15 cellular contexts compared by ENCODE assay signal in the genomic region with DNA sequence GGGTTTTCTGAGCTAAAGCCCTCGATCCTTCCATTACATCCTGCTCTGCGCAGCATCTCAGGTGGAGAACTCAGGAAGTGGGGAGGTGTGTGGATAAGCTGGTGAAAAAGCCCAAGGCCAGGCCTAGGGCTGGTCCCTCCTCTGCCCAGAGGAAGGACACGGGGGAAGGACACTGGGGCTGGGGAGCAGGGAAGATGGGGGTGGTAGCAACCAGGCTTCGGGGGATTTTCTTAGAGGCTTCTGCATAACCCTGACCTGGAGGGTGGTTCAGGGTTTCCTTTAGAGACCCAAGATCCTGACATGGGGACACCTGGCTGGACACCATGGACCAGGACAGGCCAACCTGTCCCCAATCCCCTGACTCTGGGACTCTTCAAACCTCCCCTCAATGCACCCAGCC. TPM values are rescaled to one million over a fixed set of nuclear protein-coding genes. Genes with fewer than 3 reads are reported as not detected.
A peak's percentile ranks its signal among the peaks of the same experiment; 100 is the strongest.
DNase-seq lines count a peak whose midpoint lies in the region; ATAC-seq and TF ChIP-seq lines count a peak whose summit lies in the region.
"Had no signal": no experiment of that assay in that cellular context is flagged by ENCODE, and none has a peak within 500 bp of the region (broad histone marks: within the 10 kb centered on the region; RNA-seq: fewer than 3 reads in every experiment).

No MANE protein-coding gene starts in this region.

- H3K9me3 ChIP-seq in RWPE2 (ENCODE audit: severe bottlenecking) (no peaks in the 10 kb centered on the region), esophagus muscularis mucosa (no peaks in the 10 kb centered on the region)
- H3K9me3 ChIP-seq: spleen had no signal

- DNase-seq in activated CD8-positive, alpha-beta memory T cell treated with anti-CD3 and anti-CD28 coated beads for 24 hours: peak; percentile 57
- no peak for DNase-seq in activated CD8-positive, alpha-beta memory T cell treated with anti-CD3 and anti-CD28 coated beads, Interleukin-2, amount 50 U/mL, for 4 hours
- DNase-seq in RWPE2 (ENCODE audit: low spot score): peak; percentile 56
- peak; percentile 66 for DNase-seq in esophagus muscularis mucosa (ENCODE audit: extremely low spot score)
- DNase-seq in stimulated activated effector memory CD8-positive, alpha-beta T cell treated with anti-CD3 and anti-CD28 coated beads, Interleukin-12 subunit alpha, Interleukin-12 subunit beta, amount 100 ng/mL, for 72 hours (ENCODE audit: low spot score in 2 of 2): peak in 1 of 2 donors; percentile 1
- no peak for DNase-seq in WTC11 (ENCODE audit: low spot score)
- DNase-seq in SKM-1 (lab: John Stamatoyannopoulos, UW; ENCODE audit: unreplicated experiment): no peak
- DNase-seq: activated CD4-positive, alpha-beta T cell treated with anti-CD3 and anti-CD28 coated beads, Interleukin-2, amount 50 U/mL, for 4 hours; HCEC 1CT; IMR-90; NCI-H1048 had no signal

- H3K36me3 ChIP-seq in RWPE2 (ENCODE audit: low read depth): no peaks in the 10 kb centered on the region
- no peaks in the 10 kb centered on the region for H3K36me3 ChIP-seq in esophagus muscularis mucosa
- H3K36me3 ChIP-seq: spleen had no signal

- TF ChIP-seq EP300 in esophagus muscularis mucosa (IDR thresholded peaks at IDR 0.05): no peak

- TF ChIP-seq CTCF in RWPE2 (IDR thresholded peaks at IDR 0.05; ENCODE audit: poor library complexity, severe bottlenecking): no peak
- no peak for TF ChIP-seq CTCF in esophagus muscularis mucosa (IDR thresholded peaks at IDR 0.05)
- no peak for TF ChIP-seq CTCF in WTC11 (IDR thresholded peaks at IDR 0.05)

- no peak overlapping the region for H3K27ac Mint-ChIP-seq in stimulated activated effector memory CD8-positive, alpha-beta T cell treated with anti-CD3 and anti-CD28 coated beads, Interleukin-12 subunit alpha, Interleukin-12 subunit beta, amount 100 ng/mL, for 72 hours
- no peak overlapping the region for H3K27ac Mint-ChIP-seq in WTC11

- no peaks in the 10 kb centered on the region for H3K9me3 Mint-ChIP-seq in stimulated activated effector memory CD8-positive, alpha-beta T cell treated with anti-CD3 and anti-CD28 coated beads, Interleukin-12 subunit alpha, Interleukin-12 subunit beta, amount 100 ng/mL, for 72 hours
- H3K9me3 Mint-ChIP-seq in WTC11: no peaks in the 10 kb centered on the region

- H3K4me1 Mint-ChIP-seq in stimulated activated effector memory CD8-positive, alpha-beta T cell treated with anti-CD3 and anti-CD28 coated beads, Interleukin-12 subunit alpha, Interleukin-12 subunit beta, amount 100 ng/mL, for 72 hours: peaks cover 76% of the 10 kb centered on the region
- H3K4me1 Mint-ChIP-seq in WTC11: no peaks in the 10 kb centered on the region

- no peaks in the 10 kb centered on the region; the same call in none of the 2 replicates for H3K27me3 Mint-ChIP-seq in WTC11 (ENCODE audit: low read depth)
- H3K27me3 Mint-ChIP-seq: stimulated activated naive CD8-positive, alpha-beta T cell treated with anti-CD3 and anti-CD28 coated beads, Interleukin-15, amount 100 ng/mL, for 72 hours had no signal

- CTCF ChIA-PET in WTC11 (lab: Charles Lee): interaction anchor here (0.9 to 1.0 kb wide), 2 partner anchors 38 to 57 kb away, joined by 3 read pairs; a partner anchor contains a TSS

- POLR2A ChIA-PET in WTC11 (lab: Charles Lee): no interaction called here

- peaks cover 3% of the 10 kb centered on the region for H3K27me3 ChIP-seq in RWPE2 (ENCODE audit: insufficient read depth, poor library complexity, severe bottlenecking)
- peaks cover 0 to 27% (median 0%) of the 10 kb centered on the region in 4 donors for H3K27me3 ChIP-seq in esophagus muscularis mucosa
- H3K27me3 ChIP-seq: spleen had no signal

- H3K4me3 Mint-ChIP-seq in stimulated activated effector memory CD8-positive, alpha-beta T cell treated with anti-CD3 and anti-CD28 coated beads, Interleukin-12 subunit alpha, Interleukin-12 subunit beta, amount 100 ng/mL, for 72 hours: peak overlapping the region; percentile 53
- H3K4me3 Mint-ChIP-seq in WTC11: no peak overlapping the region

- no peak overlapping the region for H3K4me3 ChIP-seq in RWPE2 (ENCODE audit: severe bottlenecking)
- H3K4me3 ChIP-seq in esophagus muscularis mucosa: no peak overlapping the region
- H3K4me3 ChIP-seq: spleen had no signal

- intact Hi-C loops in esophagus muscularis mucosa (cut with DNase I): no loop called here

- TF ChIP-seq POLR2A in esophagus muscularis mucosa (IDR thresholded peaks at IDR 0.05; ENCODE audit: low read depth): no peak

- WGBS in esophagus muscularis mucosa: 84% methylated on average over 4 of the region's 4 CpGs

- H3K27ac ChIP-seq in RWPE2 (ENCODE audit: poor library complexity, severe bottlenecking): no peak overlapping the region
- no peak overlapping the region for H3K27ac ChIP-seq in esophagus muscularis mucosa (replicated peaks in 1 of 4)

- peaks cover 7% of the 10 kb centered on the region for H3K36me3 Mint-ChIP-seq in stimulated activated effector memory CD8-positive, alpha-beta T cell treated with anti-CD3 and anti-CD28 coated beads, Interleukin-12 subunit alpha, Interleukin-12 subunit beta, amount 100 ng/mL, for 72 hours
- H3K36me3 Mint-ChIP-seq in WTC11: no peaks in the 10 kb centered on the region

- ATAC-seq in RWPE2 (ENCODE audit: low read depth): no peak
- ATAC-seq in stimulated activated effector memory CD8-positive, alpha-beta T cell treated with anti-CD3 and anti-CD28 coated beads, Interleukin-12 subunit alpha, Interleukin-12 subunit beta, amount 100 ng/mL, for 72 hours: no peak
- ATAC-seq in HG02759 (IDR thresholded peaks at IDR 0.05; ENCODE audit: unreplicated experiment): no peak
- ATAC-seq in WTC11: no peak

- no peaks in the 10 kb centered on the region for H3K4me1 ChIP-seq in RWPE2 (ENCODE audit: insufficient read depth, poor library complexity, severe bottlenecking)
- H3K4me1 ChIP-seq in esophagus muscularis mucosa: no peaks in the 10 kb centered on the region

TF ChIP-seq in WTC11, 78 proteins besides CTCF, POLR2A, EP300 and RAD21:
- TF ChIP-seq, protein P1, sequence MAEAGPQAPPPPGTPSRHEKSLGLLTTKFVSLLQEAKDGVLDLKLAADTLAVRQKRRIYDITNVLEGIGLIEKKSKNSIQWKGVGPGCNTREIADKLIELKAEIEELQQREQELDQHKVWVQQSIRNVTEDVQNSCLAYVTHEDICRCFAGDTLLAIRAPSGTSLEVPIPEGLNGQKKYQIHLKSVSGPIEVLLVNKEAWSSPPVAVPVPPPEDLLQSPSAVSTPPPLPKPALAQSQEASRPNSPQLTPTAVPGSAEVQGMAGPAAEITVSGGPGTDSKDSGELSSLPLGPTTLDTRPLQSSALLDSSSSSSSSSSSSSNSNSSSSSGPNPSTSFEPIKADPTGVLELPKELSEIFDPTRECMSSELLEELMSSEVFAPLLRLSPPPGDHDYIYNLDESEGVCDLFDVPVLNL (CRISPR knock-in tag; IDR thresholded peaks at IDR 0.05; ENCODE audit: borderline replicate concordance, low read depth): no peak
- TF ChIP-seq FOXP1 (CRISPR knock-in tag; IDR thresholded peaks at IDR 0.05; ENCODE audit: borderline replicate concordance): no peak
- no peak for TF ChIP-seq FOXK1 (CRISPR knock-in tag; IDR thresholded peaks at IDR 0.05)
- TF ChIP-seq ZBTB21 (CRISPR knock-in tag; IDR thresholded peaks at IDR 0.05; ENCODE audit: borderline replicate concordance): no peak
- TF ChIP-seq ZNF423 (CRISPR knock-in tag; IDR thresholded peaks at IDR 0.05): no peak
- TF ChIP-seq GRHL2 (CRISPR knock-in tag; IDR thresholded peaks at IDR 0.05; ENCODE audit: insufficient replicate concordance, severe bottlenecking): no peak

RNA-seq across cellular contexts. Expression of a gene that starts 37.9 kb away (rescaled TPM):
- not detected for total RNA-seq in esophagus muscularis mucosa
- total RNA-seq in WTC11 (2021): not detected in 3 replicates
- total RNA-seq: IMR-90, posterior vena cava, spleen had no signal

RNA-seq across cellular contexts. Expression of a gene that starts 41.1 kb away (rescaled TPM):
- total RNA-seq in esophagus muscularis mucosa (not detected), WTC11 (2021) (0.09 TPM in 3 replicates)
- total RNA-seq: IMR-90, posterior vena cava, spleen had no signal

Comparison
In these comparisons a context has a peak if more than half of its experiments do, and no peak if none do; other contexts are left out.
1. DNase-seq: peak in activated CD8-positive, alpha-beta memory T cell treated with anti-CD3 and anti-CD28 coated beads for 24 hours (single experiment), RWPE2 (single experiment) and esophagus muscularis mucosa (single experiment); none in activated CD8-positive, alpha-beta memory T cell treated with anti-CD3 and anti-CD28 coated beads, Interleukin-2, amount 50 U/mL, for 4 hours (single experiment), WTC11 (single experiment) and SKM-1 (single experiment).